Comparison of ENCODE assay signal across 9 cellular contexts in genomic region chr16:10297341-10298006, GRCh38.
A peak's percentile ranks its signal among the peaks of the same experiment; 100 is the strongest.
DNase-seq lines count a peak whose midpoint lies in the region; ATAC-seq and TF ChIP-seq lines count a peak whose summit lies in the region.
"Had no signal": no experiment of that assay in that cellular context is flagged by ENCODE, and none has a peak within 500 bp of the region (broad histone marks: within the 10 kb centered on the region; RNA-seq: fewer than 3 reads in every experiment).

No MANE protein-coding gene starts in this region.

- DNase-seq in GF-D8 (lab: John Stamatoyannopoulos, UW) (peak; percentile 19), NCI-H1930 (lab: John Stamatoyannopoulos, UW) (no peak), NCI-H2171 (lab: John Stamatoyannopoulos, UW) (no peak), coronary artery (ENCODE audit: low spot score) (no peak)
- DNase-seq in activated naive CD8-positive, alpha-beta T cell treated with anti-CD3 and anti-CD28 coated beads, Interleukin-2, amount 50 U/mL, for 24 hours, result peak; percentile 6
- DNase-seq in stimulated activated naive CD4-positive, alpha-beta T cell treated with Interleukin-2 at 50 U/mL for 16 hours (lab: John Stamatoyannopoulos, UW), result no peak
- DNase-seq: activated naive CD4-positive, alpha-beta T cell treated with Interleukin-2 at 50 U/mL for 16 hours had no signal

- H3K36me3 Mint-ChIP-seq in activated naive CD8-positive, alpha-beta T cell treated with anti-CD3 and anti-CD28 coated beads, Interleukin-2, amount 50 U/mL, for 24 hours (ENCODE audit: low read depth), result peaks cover 2% of the 10 kb centered on the region

- peaks cover 15% of the 10 kb centered on the region for H3K9me3 Mint-ChIP-seq in activated naive CD8-positive, alpha-beta T cell treated with anti-CD3 and anti-CD28 coated beads, Interleukin-2, amount 50 U/mL, for 24 hours

- H3K27me3 Mint-ChIP-seq in activated naive CD8-positive, alpha-beta T cell treated with anti-CD3 and anti-CD28 coated beads, Interleukin-2, amount 50 U/mL, for 24 hours, result no peaks in the 10 kb centered on the region

- peak overlapping the region; percentile 70 for H3K27ac Mint-ChIP-seq in activated naive CD8-positive, alpha-beta T cell treated with anti-CD3 and anti-CD28 coated beads, Interleukin-2, amount 50 U/mL, for 24 hours

- TF ChIP-seq CTCF in coronary artery (IDR thresholded peaks at IDR 0.05), result no peak

- no peak overlapping the region for H3K27ac ChIP-seq in coronary artery

- ATAC-seq in GM21381 (IDR thresholded peaks at IDR 0.05; ENCODE audit: unreplicated experiment) (peak; percentile 98), HG03378 (IDR thresholded peaks at IDR 0.05; ENCODE audit: unreplicated experiment) (peak; percentile 94)
- no peak for ATAC-seq in activated naive CD8-positive, alpha-beta T cell treated with anti-CD3 and anti-CD28 coated beads, Interleukin-2, amount 50 U/mL, for 24 hours

- H3K4me3 Mint-ChIP-seq in activated naive CD8-positive, alpha-beta T cell treated with anti-CD3 and anti-CD28 coated beads, Interleukin-2, amount 50 U/mL, for 24 hours, result no peak overlapping the region

- H3K4me1 Mint-ChIP-seq in activated naive CD8-positive, alpha-beta T cell treated with anti-CD3 and anti-CD28 coated beads, Interleukin-2, amount 50 U/mL, for 24 hours, result peaks cover 10% of the 10 kb centered on the region

- H3K4me3 ChIP-seq in coronary artery, result no peak overlapping the region

Comparison
In these comparisons a context has a peak if more than half of its experiments do, and no peak if none do; other contexts are left out.
1. DNase-seq: peak in GF-D8 (single experiment) and activated naive CD8-positive, alpha-beta T cell treated with anti-CD3 and anti-CD28 coated beads, Interleukin-2, amount 50 U/mL, for 24 hours (single experiment); none in stimulated activated naive CD4-positive, alpha-beta T cell treated with Interleukin-2 at 50 U/mL for 16 hours (single experiment), NCI-H1930 (0 of 2), NCI-H2171 (single experiment) and coronary artery (single experiment).